In genomic region chr11:74371269-74372039, GRCh38 we compare ENCODE assay signal across 12 cellular contexts. TPM values are rescaled to one million over a fixed set of nuclear protein-coding genes. Genes with fewer than 3 reads are reported as not detected.
A peak's percentile ranks its signal among the peaks of the same experiment; 100 is the strongest.
DNase-seq lines count a peak whose midpoint lies in the region; ATAC-seq, FAIRE-seq and TF ChIP-seq lines count a peak whose summit lies in the region.
"Had no signal": no experiment of that assay in that cellular context is flagged by ENCODE, and none has a peak within 500 bp of the region (broad histone marks: within the 10 kb centered on the region; RNA-seq: fewer than 3 reads in every experiment).

No MANE protein-coding gene starts in this region.

- POLR2A ChIA-PET in A673 (lab: Charles Lee; ENCODE audit: low non-redundant PET) (no interaction called here), PC-3 (lab: Charles Lee; ENCODE audit: unreplicated experiment) (no interaction called here)

- TF ChIP-seq CTCF in A673 (conservative IDR thresholded peaks at IDR 0.05; ENCODE audit: low read depth, low read length) (no peak), PC-3 (conservative IDR thresholded peaks at IDR 0.05; ENCODE audit: low read depth, low read length) (no peak), fibroblast of lung (conservative IDR thresholded peaks at IDR 0.05 in 1 of 2, IDR thresholded peaks at IDR 0.05 in 1 of 2; ENCODE audit: low read depth in 1 of 2, low read length in 2 of 2) (no peak), heart left ventricle (IDR thresholded peaks at IDR 0.05) (no peak)

- TF ChIP-seq POLR2A in H54 (IDR thresholded peaks at IDR 0.05; ENCODE audit: low read depth, low read length) (no peak), heart left ventricle (IDR thresholded peaks at IDR 0.05) (no peak)

- H3K9me3 Mint-ChIP-seq in natural killer cell treated with Interleukin-12 subunit alpha and Interleukin-12 subunit beta and Interleukin-15 and Interleukin-18, amount 100 ng/mL, for 72 hours, result no peaks in the 10 kb centered on the region
- H3K9me3 Mint-ChIP-seq: dendritic cell treated with granulocyte-macrophage colony-stimulating factor and Interleukin-4, amounts not matched to agents 40 ng/mL and 50 ng/mL, for 4 days; natural killer cell had no signal

- H3K27ac Mint-ChIP-seq in natural killer cell treated with Interleukin-12 subunit alpha and Interleukin-12 subunit beta and Interleukin-15 and Interleukin-18, amount 100 ng/mL, for 72 hours, result no peak overlapping the region
- H3K27ac Mint-ChIP-seq: dendritic cell treated with granulocyte-macrophage colony-stimulating factor and Interleukin-4, amounts not matched to agents 40 ng/mL and 50 ng/mL, for 4 days; natural killer cell had no signal

- DNase-seq in A673 (ENCODE audit: low spot score) (peak; percentile 38), H54 (ENCODE audit: insufficient read length, low spot score) (peak; percentile 5), PC-3 (peak; percentile 94), fibroblast of lung (ENCODE audit: low read depth in 2 of 2) (peak; percentile 38 to 72), posterior vena cava (ENCODE audit: low spot score) (no peak), heart left ventricle (no peak)
- no peak for DNase-seq in natural killer cell treated with Interleukin-12 subunit alpha and Interleukin-12 subunit beta and Interleukin-15 and Interleukin-18, amount 100 ng/mL, for 72 hours (ENCODE audit: low spot score)
- DNase-seq: activated gamma-delta T cell, C1 segment of cervical spinal cord, natural killer cell had no signal

- H3K36me3 ChIP-seq in A673 (ENCODE audit: insufficient read depth, low read length, poor library complexity, severe bottlenecking), result no peaks in the 10 kb centered on the region
- H3K36me3 ChIP-seq in PC-3 (ENCODE audit: low read depth, low read length), result no peaks in the 10 kb centered on the region
- no peaks in the 10 kb centered on the region for H3K36me3 ChIP-seq in fibroblast of lung (ENCODE audit: control insufficient read depth, insufficient read depth, low read length)
- peaks cover 0 to 32% (median 12%) of the 10 kb centered on the region in 9 donors for H3K36me3 ChIP-seq in heart left ventricle

- H4K20me1 ChIP-seq in PC-3 (ENCODE audit: low read length), result no peaks in the 10 kb centered on the region
- H4K20me1 ChIP-seq in fibroblast of lung (ENCODE audit: control insufficient read depth, extremely low read depth, insufficient read depth, low read length), result no peaks in the 10 kb centered on the region

- no peaks in the 10 kb centered on the region for H3K4me1 Mint-ChIP-seq in natural killer cell treated with Interleukin-12 subunit alpha and Interleukin-12 subunit beta and Interleukin-15 and Interleukin-18, amount 100 ng/mL, for 72 hours (ENCODE audit: low read depth in 2 of 2)
- H3K4me1 Mint-ChIP-seq: natural killer cell had no signal

- WGBS in heart left ventricle, 4 donors, result 81 to 90% (median 86%) methylated on average over 2 of the region's 2 CpGs

- H3K9ac ChIP-seq in PC-3 (ENCODE audit: low read length) (peak overlapping the region; percentile 32), fibroblast of lung (ENCODE audit: insufficient read depth, low read length) (no peak overlapping the region)

- H3K4me3 ChIP-seq in A673 (ENCODE audit: low read depth, low read length, poor library complexity, severe bottlenecking) (no peak overlapping the region), PC-3 (ENCODE audit: low read length) (no peak overlapping the region), fibroblast of lung (replicated peaks in 1 of 4; ENCODE audit: control extremely low read depth in 1 of 4, insufficient read depth in 1 of 4, low read depth in 3 of 4, low read length in 4 of 4) (no peak overlapping the region), heart left ventricle (no peak overlapping the region)

- CTCF ChIA-PET in A673 (lab: Charles Lee) (interaction anchor here (0.5 to 0.6 kb wide), 2 partner anchors 83 to 104 kb away, joined by 4 to 7 read pairs; no protein-coding TSS in a partner anchor), PC-3 (lab: Charles Lee) (interaction anchor here (0.6 to 1.2 kb wide), 3 partner anchors 34 to 116 kb away, joined by 3 to 6 read pairs (median 4); no protein-coding TSS in a partner anchor)

- peak; percentile 99 for ATAC-seq in PC-3
- ATAC-seq in HG02870 (IDR thresholded peaks at IDR 0.05; ENCODE audit: unreplicated experiment), result no peak
- ATAC-seq in natural killer cell treated with Interleukin-12 subunit alpha and Interleukin-12 subunit beta and Interleukin-15 and Interleukin-18, amount 100 ng/mL, for 72 hours, result no peak
- no peak for ATAC-seq in heart left ventricle
- ATAC-seq: natural killer cell had no signal

- H3K36me3 Mint-ChIP-seq in natural killer cell treated with Interleukin-12 subunit alpha and Interleukin-12 subunit beta and Interleukin-15 and Interleukin-18, amount 100 ng/mL, for 72 hours, result no peaks in the 10 kb centered on the region
- H3K36me3 Mint-ChIP-seq: natural killer cell had no signal

- H3F3A ChIP-seq in PC-3 (ENCODE audit: low read length, unreplicated experiment), result peaks cover 6% of the 10 kb centered on the region

- H3K4me1 ChIP-seq in A673 (ENCODE audit: insufficient read depth, low read length, poor library complexity, severe bottlenecking) (peaks cover 7% of the 10 kb centered on the region), PC-3 (ENCODE audit: insufficient read depth, low read length) (peaks cover 28% of the 10 kb centered on the region), fibroblast of lung (ENCODE audit: control insufficient read depth, extremely low read depth, insufficient read depth, low read length) (no peaks in the 10 kb centered on the region), heart left ventricle (no peaks in the 10 kb centered on the region)

- H3K79me2 ChIP-seq in PC-3 (ENCODE audit: low read length) (no peaks in the 10 kb centered on the region), fibroblast of lung (ENCODE audit: control insufficient read depth, insufficient read depth, low read length) (no peaks in the 10 kb centered on the region)

- no peak overlapping the region for H3K4me3 Mint-ChIP-seq in natural killer cell treated with Interleukin-12 subunit alpha and Interleukin-12 subunit beta and Interleukin-15 and Interleukin-18, amount 100 ng/mL, for 72 hours
- H3K4me3 Mint-ChIP-seq: dendritic cell treated with granulocyte-macrophage colony-stimulating factor and Interleukin-4, amounts not matched to agents 40 ng/mL and 50 ng/mL, for 4 days; natural killer cell had no signal

- H3K4me2 ChIP-seq in PC-3 (ENCODE audit: low read length), result peak overlapping the region; percentile 58
- no peak overlapping the region for H3K4me2 ChIP-seq in fibroblast of lung (ENCODE audit: extremely low read depth, insufficient read depth, low read length)

- BruUV-seq in A673 (replicated peaks; lab: Mats Ljungman, UMichigan), result no TSS peak
- no TSS peak for BruUV-seq in PC-3 (replicated peaks; lab: Mats Ljungman, UMichigan)

- H3K27me3 ChIP-seq in A673 (replicated peaks; ENCODE audit: insufficient read depth, low read depth, low read length, poor library complexity) (no peaks in the 10 kb centered on the region), PC-3 (ENCODE audit: low read length) (no peaks in the 10 kb centered on the region), fibroblast of lung (ENCODE audit: control insufficient read depth, insufficient read depth, low read length) (no peaks in the 10 kb centered on the region), heart left ventricle (no peaks in the 10 kb centered on the region)

- no peaks in the 10 kb centered on the region for H3K9me2 ChIP-seq in PC-3 (replicated peaks; ENCODE audit: low read length)

- H2AFZ ChIP-seq in PC-3 (ENCODE audit: low read length) (no peak overlapping the region), fibroblast of lung (ENCODE audit: low read length) (no peak overlapping the region)

- no peaks in the 10 kb centered on the region for H3K27me3 Mint-ChIP-seq in natural killer cell treated with Interleukin-12 subunit alpha and Interleukin-12 subunit beta and Interleukin-15 and Interleukin-18, amount 100 ng/mL, for 72 hours
- H3K27me3 Mint-ChIP-seq: dendritic cell treated with granulocyte-macrophage colony-stimulating factor and Interleukin-4, amounts not matched to agents 40 ng/mL and 50 ng/mL, for 4 days had no signal

- peak; percentile 75 for FAIRE-seq in H54 (lab: Jason Lieb, UNC)

- no peak overlapping the region for H3K27ac ChIP-seq in A673 (ENCODE audit: low read depth, low read length, poor library complexity, severe bottlenecking)
- peak overlapping the region; percentile 78 for H3K27ac ChIP-seq in PC-3 (ENCODE audit: low read length)
- H3K27ac ChIP-seq in fibroblast of lung (ENCODE audit: insufficient read depth, low read length), result no peak overlapping the region
- no peak overlapping the region for H3K27ac ChIP-seq in heart left ventricle

- intact Hi-C loops in A673 (cut with micrococcal nuclease; ENCODE audit: unreplicated experiment), result no loop called here
- intact Hi-C loops in PC-3 (cut with micrococcal nuclease), result loop anchor here (5.0 kb wide), 2 partner anchors 39 to 71 kb away; no protein-coding TSS in a partner anchor
- intact Hi-C loops in posterior vena cava (cut with DNase I), result no loop called here
- intact Hi-C loops in heart left ventricle (cut with DNase I), result no loop called here

- H3K9me3 ChIP-seq in A673 (ENCODE audit: low read depth, low read length, poor library complexity, severe bottlenecking) (no peaks in the 10 kb centered on the region), PC-3 (ENCODE audit: low read length) (no peaks in the 10 kb centered on the region), fibroblast of lung (ENCODE audit: control insufficient read depth, insufficient read depth, low read depth, low read length) (no peaks in the 10 kb centered on the region), heart left ventricle (no peaks in the 10 kb centered on the region)

RNA-seq across cellular contexts. Expression of gene PGM2L1, which starts 26.8 kb away (rescaled TPM):
- total RNA-seq in A673 (2021) (16.1 and 18.2 TPM in 2 replicates), PC-3 (2014; rRNA removed) (1.9 and 2.0 TPM in 2 replicates), fibroblast of lung (3.1 and 4.1 TPM in 2 replicates), posterior vena cava (10 to 100 TPM in 1 of 2 donors, 1 to 10 TPM in 1; 4.1 to 11.5 TPM), heart left ventricle (1 to 10 TPM; 1.4 to 3.1 (median 1.8) TPM)
- polyA plus RNA-seq in fibroblast of lung (1.3 and 1.4 TPM in 2 replicates), heart left ventricle (1 to 10 TPM in 1 of 2 donors, under 1 TPM in 1; 0.57 to 2.3 TPM)
- 1.1 and 1.3 TPM in 2 replicates for polyA plus RNA-seq in fibroblast of lung (2012)
- 0.04 TPM in 1 of 2 replicates, not detected in the other for polyA minus RNA-seq in fibroblast of lung (ENCODE audit: low replicate concordance)
- 1 to 10 TPM; 1.4 to 2.4 TPM for total RNA-seq in natural killer cell treated with Interleukin-12 subunit alpha and Interleukin-12 subunit beta and Interleukin-15 and Interleukin-18, amount 100 ng/mL, for 72 hours

Comparison
In these comparisons a context has a peak if more than half of its experiments do, and no peak if none do; other contexts are left out.
1. DNase-seq: peak in A673 (single experiment), H54 (single experiment), PC-3 (single experiment) and fibroblast of lung (2 of 2); none in posterior vena cava (single experiment), natural killer cell treated with Interleukin-12 subunit alpha and Interleukin-12 subunit beta and Interleukin-15 and Interleukin-18, amount 100 ng/mL, for 72 hours (single experiment) and heart left ventricle (0 of 5).